ENCODE assay signal across 20 cellular contexts in the genomic region with DNA sequence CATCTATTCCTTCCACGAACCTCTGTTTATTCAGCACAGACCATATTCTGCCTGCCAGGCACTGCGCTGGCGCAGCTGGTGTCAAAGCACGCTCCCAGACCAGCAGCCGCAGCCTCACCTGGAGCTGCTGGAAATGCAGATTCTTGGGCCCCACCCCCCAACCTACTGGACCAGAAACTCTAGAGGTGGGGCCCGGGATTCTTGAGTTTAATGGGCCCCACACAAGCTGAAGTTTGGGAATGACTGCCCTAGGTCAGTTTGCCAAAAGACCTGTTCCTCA. TPM values are rescaled to one million over a fixed set of nuclear protein-coding genes. Genes with fewer than 3 reads are reported as not detected.
DNase-seq lines count a peak whose midpoint lies in the region; ATAC-seq and TF ChIP-seq lines count a peak whose summit lies in the region.
"Had no signal": no experiment of that assay in that cellular context is flagged by ENCODE, and none has a peak within 500 bp of the region (broad histone marks: within the 10 kb centered on the region; RNA-seq: fewer than 3 reads in every experiment).

No MANE protein-coding gene starts in this region.

- H3K27ac Mint-ChIP-seq in CD14-positive monocyte, result peak overlapping the region; percentile 88 to 96 (median 94)
- peak overlapping the region; percentile 97 for H3K27ac Mint-ChIP-seq in dendritic cell treated with granulocyte-macrophage colony-stimulating factor and Interleukin-4, amounts not matched to agents 40 ng/mL and 50 ng/mL, for 4 days
- no peak overlapping the region for H3K27ac Mint-ChIP-seq in immature natural killer cell
- no peak overlapping the region for H3K27ac Mint-ChIP-seq in activated T-helper 2 cell treated with anti-CD3 and anti-CD28 coated beads, Interferon-gamma antibody, Interleukin-2, Interleukin-4, amounts not matched to agents 10 μg/mL and 5 μg/mL and 100 μg/mL, durations not matched to agents 14 hours and 24 hours and 36 hours
- H3K27ac Mint-ChIP-seq: CD8-positive, alpha-beta T cell had no signal

- H3K27ac ChIP-seq in lower lobe of right lung (peak overlapping the region; percentile 68), spleen (peak overlapping the region in 5 of 8 donors; percentile 67 to 93 (median 88))

- peaks cover 16 to 18% of the 10 kb centered on the region in 2 donors for H3K36me3 Mint-ChIP-seq in CD14-positive monocyte
- H3K36me3 Mint-ChIP-seq in dendritic cell treated with granulocyte-macrophage colony-stimulating factor and Interleukin-4, amounts not matched to agents 40 ng/mL and 50 ng/mL, for 4 days (ENCODE audit: low read depth), result peaks cover 37% of the 10 kb centered on the region
- no peaks in the 10 kb centered on the region for H3K36me3 Mint-ChIP-seq in immature natural killer cell
- H3K36me3 Mint-ChIP-seq in activated T-helper 2 cell treated with anti-CD3 and anti-CD28 coated beads, Interferon-gamma antibody, Interleukin-2, Interleukin-4, amounts not matched to agents 10 μg/mL and 5 μg/mL and 100 μg/mL, durations not matched to agents 14 hours and 24 hours and 36 hours (ENCODE audit: low read depth), result no peaks in the 10 kb centered on the region
- H3K36me3 Mint-ChIP-seq: CD8-positive, alpha-beta T cell had no signal

- H3K9me3 ChIP-seq in lower lobe of right lung (no peaks in the 10 kb centered on the region), spleen (no peaks in the 10 kb centered on the region)
- H3K9me3 ChIP-seq: MG63 had no signal

- H3K4me1 ChIP-seq in lower lobe of right lung, result no peaks in the 10 kb centered on the region
- H3K4me1 ChIP-seq in spleen, result peaks cover 0 to 51% (median 22%) of the 10 kb centered on the region in 6 donors

- 89 to 95% (median 90%) methylated on average over 1 to 6 of the region's 6 CpGs for WGBS in spleen, 5 donors

- H3K4me3 Mint-ChIP-seq in CD14-positive monocyte, result no peak overlapping the region
- H3K4me3 Mint-ChIP-seq in dendritic cell treated with granulocyte-macrophage colony-stimulating factor and Interleukin-4, amounts not matched to agents 40 ng/mL and 50 ng/mL, for 4 days, result no peak overlapping the region
- H3K4me3 Mint-ChIP-seq in immature natural killer cell, result no peak overlapping the region
- H3K4me3 Mint-ChIP-seq in activated T-helper 2 cell treated with anti-CD3 and anti-CD28 coated beads, Interferon-gamma antibody, Interleukin-2, Interleukin-4, amounts not matched to agents 10 μg/mL and 5 μg/mL and 100 μg/mL, durations not matched to agents 14 hours and 24 hours and 36 hours (ENCODE audit: low read depth), result no peak overlapping the region
- H3K4me3 Mint-ChIP-seq: CD8-positive, alpha-beta T cell had no signal

- peaks cover 0 to 4% (median 0%) of the 10 kb centered on the region in 7 donors for H3K9me3 Mint-ChIP-seq in CD14-positive monocyte
- H3K9me3 Mint-ChIP-seq in dendritic cell treated with granulocyte-macrophage colony-stimulating factor and Interleukin-4, amounts not matched to agents 40 ng/mL and 50 ng/mL, for 4 days, result no peaks in the 10 kb centered on the region
- H3K9me3 Mint-ChIP-seq in immature natural killer cell, result no peaks in the 10 kb centered on the region
- no peaks in the 10 kb centered on the region for H3K9me3 Mint-ChIP-seq in activated T-helper 2 cell treated with anti-CD3 and anti-CD28 coated beads, Interferon-gamma antibody, Interleukin-2, Interleukin-4, amounts not matched to agents 10 μg/mL and 5 μg/mL and 100 μg/mL, durations not matched to agents 14 hours and 24 hours and 36 hours
- H3K9me3 Mint-ChIP-seq: CD8-positive, alpha-beta T cell had no signal

- DNase-seq in CD14-positive monocyte (ENCODE audit: low spot score) (no peak), lower lobe of right lung (peak; percentile 42), spleen (no peak), immature natural killer cell (no peak), OCI-M2 (lab: John Stamatoyannopoulos, UW; ENCODE audit: unreplicated experiment) (no peak)
- no peak for DNase-seq in activated T-helper 2 cell treated with anti-CD3 and anti-CD28 coated beads, Interferon-gamma antibody, Interleukin-2, Interleukin-4, amounts not matched to agents 10 μg/mL and 5 μg/mL and 100 μg/mL, durations not matched to agents 14 hours and 24 hours and 36 hours (ENCODE audit: low spot score)
- DNase-seq: Calu3; CD8-positive, alpha-beta T cell; DMS153; MG63; NCI-H1436 treated with DMSO at 0.1 percent for 48 hours; NCI-H2029; NCI-H2227 treated with DMSO at 0.1 percent for 48 hours; NCI-H510A; NCI-H748 treated with DMSO at 0.1 percent for 48 hours had no signal

- intact Hi-C loops in CD14-positive monocyte (cut with micrococcal nuclease) (loop anchor here in 1 of 2 donors (5.0 kb wide), 1 partner anchor 451 kb away; the partner anchor contains the start of gene PLXNA1), lower lobe of right lung (cut with DNase I) (no loop called here), spleen (cut with DNase I; ENCODE audit: low total_unique reads) (no loop called here)
- intact Hi-C loops in dendritic cell treated with granulocyte-macrophage colony-stimulating factor and Interleukin-4, amounts not matched to agents 40 ng/mL and 50 ng/mL, for 4 days (cut with micrococcal nuclease), result no loop called here
- intact Hi-C loops in activated T-helper 2 cell treated with anti-CD3 and anti-CD28 coated beads, Interferon-gamma antibody, Interleukin-2, Interleukin-4, amounts not matched to agents 10 μg/mL and 5 μg/mL and 100 μg/mL, durations not matched to agents 14 hours and 24 hours and 36 hours (cut with micrococcal nuclease), result no loop called here

- no peak for TF ChIP-seq CTCF in CD14-positive monocyte (IDR thresholded peaks at IDR 0.05)
- TF ChIP-seq CTCF in lower lobe of right lung (IDR thresholded peaks at IDR 0.05), result no peak
- no peak for TF ChIP-seq CTCF in spleen (IDR thresholded peaks at IDR 0.05 in 8 of 11, conservative IDR thresholded peaks at IDR 0.05 in 3 of 11)

- no peak for TF ChIP-seq POLR2A in spleen (IDR thresholded peaks at IDR 0.05)

- ATAC-seq in lower lobe of right lung, result no peak
- ATAC-seq: CD8-positive, alpha-beta T cell had no signal

- H3K27me3 ChIP-seq in lower lobe of right lung (ENCODE audit: low read depth), result no peaks in the 10 kb centered on the region
- peaks cover 0 to 22% (median 0%) of the 10 kb centered on the region in 7 donors for H3K27me3 ChIP-seq in spleen (replicated peaks in 1 of 7)

- H3K36me3 ChIP-seq in lower lobe of right lung (no peaks in the 10 kb centered on the region), spleen (no peaks in the 10 kb centered on the region)
- H3K36me3 ChIP-seq: MG63 had no signal

- no peaks in the 10 kb centered on the region for H3K27me3 Mint-ChIP-seq in CD14-positive monocyte (ENCODE audit: low read depth in 3 of 3)
- H3K27me3 Mint-ChIP-seq in dendritic cell treated with granulocyte-macrophage colony-stimulating factor and Interleukin-4, amounts not matched to agents 40 ng/mL and 50 ng/mL, for 4 days, result no peaks in the 10 kb centered on the region
- peaks cover 0 to 6% (median 2%) of the 10 kb centered on the region in 3 donors for H3K27me3 Mint-ChIP-seq in immature natural killer cell (ENCODE audit: low read depth in 3 of 3)
- peaks cover 12% of the 10 kb centered on the region for H3K27me3 Mint-ChIP-seq in activated T-helper 2 cell treated with anti-CD3 and anti-CD28 coated beads, Interferon-gamma antibody, Interleukin-2, Interleukin-4, amounts not matched to agents 10 μg/mL and 5 μg/mL and 100 μg/mL, durations not matched to agents 14 hours and 24 hours and 36 hours (ENCODE audit: low read depth)

- H3K4me3 ChIP-seq in lower lobe of right lung (no peak overlapping the region), spleen (no peak overlapping the region)
- H3K4me3 ChIP-seq: MG63 had no signal

- H3K4me1 Mint-ChIP-seq in CD14-positive monocyte (peaks cover 67% of the 10 kb centered on the region), immature natural killer cell (peaks cover 4 to 6% of the 10 kb centered on the region in 2 donors)
- peaks cover 65% of the 10 kb centered on the region for H3K4me1 Mint-ChIP-seq in dendritic cell treated with granulocyte-macrophage colony-stimulating factor and Interleukin-4, amounts not matched to agents 40 ng/mL and 50 ng/mL, for 4 days (ENCODE audit: low read depth)
- no peaks in the 10 kb centered on the region for H3K4me1 Mint-ChIP-seq in activated T-helper 2 cell treated with anti-CD3 and anti-CD28 coated beads, Interferon-gamma antibody, Interleukin-2, Interleukin-4, amounts not matched to agents 10 μg/mL and 5 μg/mL and 100 μg/mL, durations not matched to agents 14 hours and 24 hours and 36 hours (ENCODE audit: low read depth)

RNA-seq across cellular contexts. Expression of gene CHST13, which starts 7.0 kb away (rescaled TPM):
- 10 to 100 TPM; 39.2 to 41.8 TPM for polyA plus RNA-seq in CD14-positive monocyte
- 1.5 TPM for total RNA-seq in lower lobe of right lung
- 10 to 100 TPM in 1 of 7 donors, 1 to 10 TPM in 6; 2.4 to 11.2 (median 5.6) TPM for total RNA-seq in spleen
- 1 to 10 TPM in 2 of 3 donors, under 1 TPM in 1; 0.26 to 1.8 (median 1.0) TPM for polyA plus RNA-seq in spleen
- polyA plus RNA-seq in immature natural killer cell, result under 1 TPM in 1 of 3 donors, not detected in 2; 0.67 TPM
- total RNA-seq in activated T-helper 2 cell treated with anti-CD3 and anti-CD28 coated beads, Interferon-gamma antibody, Interleukin-2, Interleukin-4, amounts not matched to agents 10 μg/mL and 5 μg/mL and 100 μg/mL, durations not matched to agents 14 hours and 24 hours and 36 hours, result 0.09 TPM in 1 of 2 replicates, not detected in the other
- total RNA-seq: A673; CD8-positive, alpha-beta T cell had no signal
- polyA plus RNA-seq: BJ had no signal

RNA-seq across cellular contexts. Expression of gene UROC1, which starts 13.4 kb away (rescaled TPM):
- not detected for polyA plus RNA-seq in CD14-positive monocyte
- total RNA-seq in lower lobe of right lung, result not detected
- total RNA-seq in spleen, result under 1 TPM in 1 of 7 donors, not detected in 6; 0.16 TPM
- under 1 TPM; 0.02 to 0.03 (median 0.02) TPM for polyA plus RNA-seq in spleen
- not detected for polyA plus RNA-seq in immature natural killer cell
- not detected in 2 replicates for total RNA-seq in activated T-helper 2 cell treated with anti-CD3 and anti-CD28 coated beads, Interferon-gamma antibody, Interleukin-2, Interleukin-4, amounts not matched to agents 10 μg/mL and 5 μg/mL and 100 μg/mL, durations not matched to agents 14 hours and 24 hours and 36 hours
- total RNA-seq: A673; Calu3; CD8-positive, alpha-beta T cell; G401; H7 had no signal
- polyA plus RNA-seq: BJ had no signal

RNA-seq across cellular contexts. Expression of gene C3orf22, which starts 27.7 kb away (rescaled TPM):
- not detected for polyA plus RNA-seq in CD14-positive monocyte
- not detected for total RNA-seq in lower lobe of right lung
- total RNA-seq in spleen, result not detected
- not detected for polyA plus RNA-seq in spleen
- not detected for polyA plus RNA-seq in immature natural killer cell
- not detected in 2 replicates for total RNA-seq in activated T-helper 2 cell treated with anti-CD3 and anti-CD28 coated beads, Interferon-gamma antibody, Interleukin-2, Interleukin-4, amounts not matched to agents 10 μg/mL and 5 μg/mL and 100 μg/mL, durations not matched to agents 14 hours and 24 hours and 36 hours
- total RNA-seq: A673; Calu3; CD8-positive, alpha-beta T cell; G401; H7 had no signal
- polyA plus RNA-seq: BJ had no signal

RNA-seq across cellular contexts. Expression of gene ZXDC, which starts 55.3 kb away (rescaled TPM):
- 1 to 10 TPM; 6.3 to 9.7 TPM for polyA plus RNA-seq in CD14-positive monocyte
- 40.4 TPM for total RNA-seq in lower lobe of right lung
- 10 to 100 TPM; 32.4 to 75.3 (median 50.0) TPM for total RNA-seq in spleen
- polyA plus RNA-seq in spleen, result 10 to 100 TPM in 2 of 3 donors, 1 to 10 TPM in 1; 7.5 to 14.6 (median 13.2) TPM
- 10 to 100 TPM in 2 of 3 donors, 1 to 10 TPM in 1; 9.6 to 17.2 (median 11.8) TPM for polyA plus RNA-seq in immature natural killer cell
- 26.1 and 27.0 TPM in 2 replicates for total RNA-seq in activated T-helper 2 cell treated with anti-CD3 and anti-CD28 coated beads, Interferon-gamma antibody, Interleukin-2, Interleukin-4, amounts not matched to agents 10 μg/mL and 5 μg/mL and 100 μg/mL, durations not matched to agents 14 hours and 24 hours and 36 hours

Comparison
In these comparisons a context has a peak if more than half of its experiments do, and no peak if none do; other contexts are left out.
1. H3K27ac Mint-ChIP-seq: peak in CD14-positive monocyte (7 of 7) and dendritic cell treated with granulocyte-macrophage colony-stimulating factor and Interleukin-4, amounts not matched to agents 40 ng/mL and 50 ng/mL, for 4 days (single experiment); none in immature natural killer cell (0 of 6) and activated T-helper 2 cell treated with anti-CD3 and anti-CD28 coated beads, Interferon-gamma antibody, Interleukin-2, Interleukin-4, amounts not matched to agents 10 μg/mL and 5 μg/mL and 100 μg/mL, durations not matched to agents 14 hours and 24 hours and 36 hours (single experiment).